30 cellular contexts compared by ENCODE assay signal in the genomic region with DNA sequence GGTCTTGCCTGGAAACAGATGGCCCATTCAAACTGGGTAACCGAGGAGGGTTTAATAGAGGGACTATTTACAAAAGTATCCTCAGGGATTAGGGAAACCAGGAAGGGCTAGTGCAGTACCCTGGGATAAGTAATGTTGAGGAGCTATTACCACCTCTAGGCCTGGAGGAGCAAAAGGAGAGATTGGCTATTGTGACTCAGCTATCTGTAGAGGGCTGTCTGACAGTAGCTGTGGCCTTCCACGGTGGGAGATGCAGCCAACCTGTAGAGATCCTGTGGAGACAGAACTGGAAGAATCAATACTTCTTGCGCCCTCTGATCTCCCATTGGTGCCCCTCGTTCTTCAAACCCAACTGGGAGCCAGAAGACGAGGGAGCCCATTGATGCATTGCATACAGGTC. TPM values are rescaled to one million over a fixed set of nuclear protein-coding genes. Genes with fewer than 3 reads are reported as not detected.
A peak's percentile ranks its signal among the peaks of the same experiment; 100 is the strongest.
DNase-seq lines count a peak whose midpoint lies in the region; ATAC-seq and TF ChIP-seq lines count a peak whose summit lies in the region.
"Had no signal": no experiment of that assay in that cellular context is flagged by ENCODE, and none has a peak within 500 bp of the region (broad histone marks: within the 10 kb centered on the region; RNA-seq: fewer than 3 reads in every experiment).

No MANE protein-coding gene starts in this region.

- ATAC-seq in IMR-90 (ENCODE audit: low read depth): no peak
- no peak for ATAC-seq in activated naive CD8-positive, alpha-beta T cell treated with anti-CD3 and anti-CD28 coated beads, Interleukin-2, amount 10 ng/mL, durations not matched to agents 7 days and 5 days (ENCODE audit: low read depth)
- no peak for ATAC-seq in GM19035 (IDR thresholded peaks at IDR 0.05; ENCODE audit: unreplicated experiment)
- ATAC-seq: effector memory CD8-positive, alpha-beta T cell; left ventricle myocardium superior had no signal

- no peak for TF ChIP-seq POLR2A in IMR-90 (IDR thresholded peaks at IDR 0.05; ENCODE audit: low read depth, low read length)
- no peak for TF ChIP-seq POLR2A in NB4 (IDR thresholded peaks at IDR 0.05; ENCODE audit: extremely low read depth, insufficient read length)

- H2AFZ ChIP-seq in IMR-90 (replicated peaks; ENCODE audit: low read length, poor library complexity): peak overlapping the region; percentile 5

- no peaks in the 10 kb centered on the region for H3K9me3 Mint-ChIP-seq in activated CD4-positive, alpha-beta T cell treated with anti-CD3 and anti-CD28 coated beads, Interleukin-2, amount 10 ng/mL, durations not matched to agents 7 days and 5 days
- H3K9me3 Mint-ChIP-seq in activated naive CD8-positive, alpha-beta T cell treated with anti-CD3 and anti-CD28 coated beads, Interleukin-2, amount 10 ng/mL, durations not matched to agents 7 days and 5 days: peaks cover 6% of the 10 kb centered on the region
- H3K9me3 Mint-ChIP-seq: effector memory CD8-positive, alpha-beta T cell; T-helper 2 cell treated with Interferon-gamma antibody and Interleukin-4, amounts not matched to agents 5 μg/mL and 100 μg/mL, for 36 hours had no signal

- H3K36me3 Mint-ChIP-seq in activated CD4-positive, alpha-beta T cell treated with anti-CD3 and anti-CD28 coated beads, Interleukin-2, amount 10 ng/mL, durations not matched to agents 7 days and 5 days (ENCODE audit: low read depth): no peaks in the 10 kb centered on the region
- H3K36me3 Mint-ChIP-seq in activated naive CD8-positive, alpha-beta T cell treated with anti-CD3 and anti-CD28 coated beads, Interleukin-2, amount 10 ng/mL, durations not matched to agents 7 days and 5 days: no peaks in the 10 kb centered on the region
- H3K36me3 Mint-ChIP-seq: IgD-negative memory B cell, mesothelial cell of epicardium, naive B cell had no signal

- H3K23ac ChIP-seq in IMR-90 (ENCODE audit: low read depth, low read length): no peak overlapping the region

- CTCF ChIA-PET in activated CD4-positive, alpha-beta T cell treated with anti-CD3 and anti-CD28 coated beads, Interleukin-2, amount 10 ng/mL, durations not matched to agents 7 days and 5 days (lab: Charles Lee): no interaction called here
- CTCF ChIA-PET in IMR-90 (lab: Yijun Ruan, JAX) (no interaction called here), HEK293T (lab: Yijun Ruan, JAX) (no interaction called here)

- no peak overlapping the region for H3K4me3 ChIP-seq in IMR-90 (ENCODE audit: insufficient read depth, low read depth, low read length)
- H3K4me3 ChIP-seq in NB4 (ENCODE audit: low read depth, low read length): no peak overlapping the region
- H3K4me3 ChIP-seq: ascending aorta, cardiac muscle cell, colonic mucosa, prostate gland had no signal

- intact Hi-C loops in IMR-90 (cut with micrococcal nuclease): no loop called here

- no peaks in the 10 kb centered on the region for H3K36me3 ChIP-seq in IMR-90 (ENCODE audit: control insufficient read depth, insufficient read depth, low read length)
- H3K36me3 ChIP-seq: ascending aorta, cardiac muscle cell, colonic mucosa, prostate gland, WERI-Rb-1 had no signal

- no peak overlapping the region for H3K4ac ChIP-seq in IMR-90 (ENCODE audit: low read depth, low read length)

- peaks cover 11% of the 10 kb centered on the region for H3K27me3 Mint-ChIP-seq in activated CD4-positive, alpha-beta T cell treated with anti-CD3 and anti-CD28 coated beads, Interleukin-2, amount 10 ng/mL, durations not matched to agents 7 days and 5 days
- peaks cover 11% of the 10 kb centered on the region for H3K27me3 Mint-ChIP-seq in activated naive CD8-positive, alpha-beta T cell treated with anti-CD3 and anti-CD28 coated beads, Interleukin-2, amount 10 ng/mL, durations not matched to agents 7 days and 5 days
- H3K27me3 Mint-ChIP-seq: effector memory CD8-positive, alpha-beta T cell; IgD-negative memory B cell had no signal

- POLR2A ChIA-PET in activated CD4-positive, alpha-beta T cell treated with anti-CD3 and anti-CD28 coated beads, Interleukin-2, amount 10 ng/mL, durations not matched to agents 7 days and 5 days (lab: Charles Lee): no interaction called here
- POLR2A ChIA-PET in IMR-90 (lab: Charles Lee; ENCODE audit: unreplicated experiment) (no interaction called here), HEK293T (lab: Yijun Ruan, JAX) (no interaction called here)
- POLR2A ChIA-PET in activated naive CD8-positive, alpha-beta T cell treated with anti-CD3 and anti-CD28 coated beads, Interleukin-2, amount 10 ng/mL, durations not matched to agents 7 days and 5 days (lab: Charles Lee): no interaction called here

- H4K5ac ChIP-seq in IMR-90 (ENCODE audit: low read depth, low read length): no peak overlapping the region

- no peaks in the 10 kb centered on the region for H3K9me1 ChIP-seq in IMR-90 (ENCODE audit: insufficient read depth, low read length)

- no TSS peak for BruUV-seq in IMR-90 (replicated peaks; lab: Mats Ljungman, UMichigan)

- WGBS in IMR-90 (ENCODE audit: extremely low coverage in 2 of 2, insufficient read length in 1 of 2), 2 experiments: 60% methylated on average over 1 of the region's 5 CpGs; no CpG with 5 or more reads in 1 of the 2 experiments

- peak; percentile 8 for DNase-seq in activated CD4-positive, alpha-beta T cell treated with anti-CD3 and anti-CD28 coated beads, Interleukin-2, amount 10 ng/mL, durations not matched to agents 7 days and 5 days
- no peak for DNase-seq in activated CD4-positive, alpha-beta T cell treated with anti-CD3 and anti-CD28 coated beads, Interleukin-2, amount 50 U/mL, for 48 hours
- DNase-seq in IMR-90 (no peak), NB4 (ENCODE audit: low read depth) (peak; percentile 3), HEK293T (ENCODE audit: extremely low spot score) (no peak), SHP77 (lab: John Stamatoyannopoulos, UW) (no peak)
- peak; percentile 22 for DNase-seq in activated naive CD8-positive, alpha-beta T cell treated with anti-CD3 and anti-CD28 coated beads, Interleukin-2, amount 10 ng/mL, durations not matched to agents 7 days and 5 days
- DNase-seq: activated naive CD4-positive, alpha-beta T cell treated with anti-CD3 and anti-CD28 coated beads, Interleukin-2, amount 50 U/mL, for 16 hours; colonic mucosa; DMS79; effector memory CD8-positive, alpha-beta T cell; GF-D8; H7; islet precursor cell; left ventricle myocardium superior; naive B cell; NCI-H1436 treated with DMSO at 0.1 percent for 48 hours; NCI-H2171; NCI-H510A; nucleus accumbens; stimulated activated naive CD4-positive, alpha-beta T cell treated with Interleukin-2 at 50 U/mL for 16 hours; WERI-Rb-1 had no signal

- no peak overlapping the region for H2BK5ac ChIP-seq in IMR-90 (ENCODE audit: low read depth, low read length, poor library complexity, severe bottlenecking)

- H3K56ac ChIP-seq in IMR-90 (ENCODE audit: extremely low read depth, insufficient read depth, low read length): no peak overlapping the region

- no peak overlapping the region for H3K9ac ChIP-seq in IMR-90 (ENCODE audit: low read depth, low read length)

- no peak overlapping the region for H2BK20ac ChIP-seq in IMR-90 (ENCODE audit: low read depth, low read length)

- no peak overlapping the region for H4K91ac ChIP-seq in IMR-90 (ENCODE audit: insufficient read depth, low read depth, low read length)

- no peaks in the 10 kb centered on the region for H3K27me3 ChIP-seq in IMR-90 (ENCODE audit: control insufficient read depth, insufficient read depth, low read length)
- H3K27me3 ChIP-seq: ascending aorta, cardiac muscle cell, colonic mucosa had no signal

- dilution Hi-C loops in IMR-90 (cut with HindIII; ENCODE audit: low sequenced_read_pairs, unreplicated experiment): no loop called here

- TF ChIP-seq RAD21 in IMR-90 (IDR thresholded peaks at IDR 0.05; ENCODE audit: low read length): no peak

- H4K20me1 ChIP-seq in IMR-90 (ENCODE audit: insufficient read depth, low read length): no peaks in the 10 kb centered on the region

- no peaks in the 10 kb centered on the region for H3K9me3 ChIP-seq in IMR-90 (ENCODE audit: control insufficient read depth, insufficient read depth, low read length)
- H3K9me3 ChIP-seq: ascending aorta, colonic mucosa, prostate gland had no signal

- no peak overlapping the region for H3K4me2 ChIP-seq in IMR-90 (ENCODE audit: low read depth, low read length)

- H3K4me1 Mint-ChIP-seq in activated CD4-positive, alpha-beta T cell treated with anti-CD3 and anti-CD28 coated beads, Interleukin-2, amount 10 ng/mL, durations not matched to agents 7 days and 5 days: peaks cover 3% of the 10 kb centered on the region
- peaks cover 6% of the 10 kb centered on the region for H3K4me1 Mint-ChIP-seq in activated naive CD8-positive, alpha-beta T cell treated with anti-CD3 and anti-CD28 coated beads, Interleukin-2, amount 10 ng/mL, durations not matched to agents 7 days and 5 days
- H3K4me1 Mint-ChIP-seq: IgD-negative memory B cell had no signal

- H2BK15ac ChIP-seq in IMR-90 (ENCODE audit: low read depth, low read length): no peak overlapping the region

- no peak overlapping the region for H4K8ac ChIP-seq in IMR-90 (ENCODE audit: low read depth in 2 of 2, low read length in 2 of 2)

- H3K4me1 ChIP-seq in IMR-90 (ENCODE audit: control insufficient read depth, insufficient read depth, low read length): no peaks in the 10 kb centered on the region; the same call in 1 of the 2 replicates
- H3K4me1 ChIP-seq: ascending aorta, colonic mucosa, prostate gland had no signal

- no peak overlapping the region for H2AK5ac ChIP-seq in IMR-90 (ENCODE audit: low read depth, low read length)

- no peak overlapping the region for H3K4me3 Mint-ChIP-seq in activated CD4-positive, alpha-beta T cell treated with anti-CD3 and anti-CD28 coated beads, Interleukin-2, amount 10 ng/mL, durations not matched to agents 7 days and 5 days
- no peak overlapping the region for H3K4me3 Mint-ChIP-seq in activated naive CD8-positive, alpha-beta T cell treated with anti-CD3 and anti-CD28 coated beads, Interleukin-2, amount 10 ng/mL, durations not matched to agents 7 days and 5 days
- H3K4me3 Mint-ChIP-seq: effector memory CD8-positive, alpha-beta T cell; IgD-negative memory B cell; mesothelial cell of epicardium; naive B cell; T-helper 2 cell treated with Interferon-gamma antibody and Interleukin-4, amounts not matched to agents 5 μg/mL and 100 μg/mL, for 36 hours had no signal

- H3K18ac ChIP-seq in IMR-90 (ENCODE audit: low read depth, low read length): no peak overlapping the region

- H3K14ac ChIP-seq in IMR-90 (replicated peaks; ENCODE audit: low read depth, low read length): no peak overlapping the region; the same call in 1 of the 2 replicates

- H2BK120ac ChIP-seq in IMR-90 (ENCODE audit: low read depth, low read length): no peak overlapping the region

- in situ Hi-C loops in IMR-90 (cut with MboI; ENCODE audit: low sequenced_read_pairs): no loop called here

- H2AK9ac ChIP-seq in IMR-90 (replicated peaks; ENCODE audit: low read depth, low read length, poor library complexity): no peak overlapping the region

- no peak overlapping the region for H3K27ac ChIP-seq in IMR-90 (ENCODE audit: insufficient read depth, low read length)
- H3K27ac ChIP-seq: ascending aorta, C4-2B, cardiac muscle cell, colonic mucosa, prostate gland, WERI-Rb-1 had no signal

- no peaks in the 10 kb centered on the region for H3K79me1 ChIP-seq in IMR-90 (ENCODE audit: low read depth in 1 of 2, low read length in 2 of 2)

- H3K27ac Mint-ChIP-seq in activated CD4-positive, alpha-beta T cell treated with anti-CD3 and anti-CD28 coated beads, Interleukin-2, amount 10 ng/mL, durations not matched to agents 7 days and 5 days: no peak overlapping the region
- no peak overlapping the region for H3K27ac Mint-ChIP-seq in activated naive CD8-positive, alpha-beta T cell treated with anti-CD3 and anti-CD28 coated beads, Interleukin-2, amount 10 ng/mL, durations not matched to agents 7 days and 5 days
- H3K27ac Mint-ChIP-seq: effector memory CD8-positive, alpha-beta T cell; IgD-negative memory B cell; mesothelial cell of epicardium; T-helper 2 cell treated with Interferon-gamma antibody and Interleukin-4, amounts not matched to agents 5 μg/mL and 100 μg/mL, for 36 hours had no signal

- TF ChIP-seq CTCF in IMR-90 (conservative IDR thresholded peaks at IDR 0.05; ENCODE audit: low read depth, low read length): no peak
- TF ChIP-seq CTCF in NB4 (IDR thresholded peaks at IDR 0.05; ENCODE audit: low read depth, low read length): no peak

RNA-seq across cellular contexts. Expression of gene RPS6KA3, which starts 34.1 kb away (rescaled TPM):
- 10 to 100 TPM; 70.9 to 76.2 TPM for total RNA-seq in activated CD4-positive, alpha-beta T cell treated with anti-CD3 and anti-CD28 coated beads, Interleukin-2, amount 10 ng/mL, durations not matched to agents 7 days and 5 days
- total RNA-seq in IMR-90 (2012; rRNA removed): 43.9 and 51.1 TPM in 2 replicates
- 17.2 and 20.8 TPM in 2 replicates for polyA plus RNA-seq in IMR-90 (2012; rRNA removed)
- 4.6 and 6.2 TPM in 2 replicates for polyA plus RNA-seq in IMR-90 (2012; cell fraction: cytosol; rRNA removed)
- polyA plus RNA-seq in IMR-90 (2012; cell fraction: nucleus; rRNA removed; ENCODE audit: low replicate concordance): 2.7 and 16.8 TPM in 2 replicates
- 10 to 100 TPM; 92.3 to 99.7 TPM for total RNA-seq in activated naive CD8-positive, alpha-beta T cell treated with anti-CD3 and anti-CD28 coated beads, Interleukin-2, amount 10 ng/mL, durations not matched to agents 7 days and 5 days

Comparison
In these comparisons a context has a peak if more than half of its experiments do, and no peak if none do; other contexts are left out.
1. DNase-seq: peak in activated CD4-positive, alpha-beta T cell treated with anti-CD3 and anti-CD28 coated beads, Interleukin-2, amount 10 ng/mL, durations not matched to agents 7 days and 5 days (single experiment), NB4 (single experiment) and activated naive CD8-positive, alpha-beta T cell treated with anti-CD3 and anti-CD28 coated beads, Interleukin-2, amount 10 ng/mL, durations not matched to agents 7 days and 5 days (single experiment); none in activated CD4-positive, alpha-beta T cell treated with anti-CD3 and anti-CD28 coated beads, Interleukin-2, amount 50 U/mL, for 48 hours (0 of 2), IMR-90 (single experiment), HEK293T (single experiment) and SHP77 (0 of 2).